Comparison of ENCODE assay signal across 1 cellular context in the genomic region with DNA sequence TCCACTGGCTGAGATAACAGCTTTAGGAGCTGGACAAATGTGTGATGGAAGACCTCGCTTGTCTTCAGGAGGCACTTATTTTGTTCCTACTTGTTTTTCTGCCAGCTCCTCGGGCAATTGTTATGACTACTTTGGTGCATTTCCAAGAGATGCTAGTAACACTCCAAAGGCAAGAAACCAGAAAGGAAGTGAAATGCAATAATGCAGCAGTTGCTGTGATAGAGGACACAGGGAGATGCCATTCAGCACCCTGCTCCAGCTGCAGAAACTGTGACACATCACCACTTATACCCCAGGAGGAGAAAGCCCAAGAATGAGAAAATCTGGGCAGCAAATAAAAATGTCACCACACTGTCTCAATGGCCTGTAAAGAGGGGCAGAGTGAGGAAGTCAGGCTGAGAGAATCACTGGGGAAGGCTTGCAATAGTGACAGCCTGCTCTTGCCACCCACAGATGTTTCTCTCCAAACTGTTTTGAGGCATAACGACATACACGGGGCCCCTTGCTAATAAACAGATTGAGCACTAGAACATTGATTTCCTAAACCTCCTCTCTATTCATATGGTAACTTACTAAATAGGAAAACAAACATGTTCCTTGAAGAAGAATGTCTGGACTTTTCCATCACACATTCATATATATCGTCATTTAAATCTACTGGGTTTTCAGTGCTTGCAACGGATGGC.
TF ChIP-seq lines count a peak whose summit lies in the region.

No MANE protein-coding gene starts in this region.

TF ChIP-seq in IMR-90, 13 proteins besides CTCF, POLR2A, EP300 and RAD21 (continued from another document):
- TF ChIP-seq CEBPB (IDR thresholded peaks at IDR 0.05; ENCODE audit: low read depth, low read length) = no peak
TF ChIP-seq in IMR-90: peak in this region for 0.
